Comparison of ENCODE assay signal across 20 cellular contexts in the genomic region with DNA sequence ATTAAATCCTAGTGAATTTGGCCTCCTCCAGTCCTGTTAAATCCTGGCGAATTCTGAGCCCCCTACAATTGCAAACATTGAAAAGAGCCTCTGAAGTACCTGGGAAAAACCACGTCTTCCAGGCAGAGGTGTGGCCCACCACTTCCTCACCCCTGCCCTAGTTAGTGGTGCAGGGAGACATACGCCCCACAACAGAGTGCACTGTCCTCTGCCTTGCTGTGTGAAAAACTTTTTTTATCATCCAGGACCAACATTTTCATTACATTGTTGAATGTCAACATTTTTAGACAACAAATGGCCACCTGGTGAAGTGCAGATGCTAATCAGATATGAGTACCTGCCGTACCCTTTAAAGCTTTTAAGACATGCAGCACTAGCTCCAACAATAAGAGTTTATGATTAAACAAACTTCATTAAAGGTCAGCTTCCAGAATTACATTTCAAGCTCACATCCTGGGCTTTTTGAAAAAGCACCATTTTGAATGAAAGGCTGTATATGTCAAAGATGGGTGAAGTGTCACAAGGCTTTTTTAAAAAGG. TPM values are rescaled to one million over a fixed set of nuclear protein-coding genes. Genes with fewer than 3 reads are reported as not detected.
"Had no signal": no experiment of that assay in that cellular context is flagged by ENCODE, and none has a peak within 500 bp of the region (broad histone marks: within the 10 kb centered on the region; RNA-seq: fewer than 3 reads in every experiment).

No MANE protein-coding gene starts in this region.

- H3K4me1 ChIP-seq: sigmoid colon, spleen had no signal

- H3K27me3 ChIP-seq: brain microvascular endothelial cell, thyroid gland had no signal

- H3K4me3 Mint-ChIP-seq: activated naive CD8-positive, alpha-beta T cell treated with anti-CD3 and anti-CD28 coated beads, Interleukin-2, amount 50 U/mL, for 24 hours; central memory CD8-positive, alpha-beta T cell; natural killer cell; stimulated activated naive B cell treated with anti-CD40 and anti-IgM and Interleukin-4, amounts not matched to agents 10 μg/mL and 1 μg/mL and 100 μg/mL, for 72 hours had no signal

- ATAC-seq: natural killer cell had no signal

- H3K9me3 Mint-ChIP-seq: activated naive CD8-positive, alpha-beta T cell treated with anti-CD3 and anti-CD28 coated beads, Interleukin-2, amount 50 U/mL, for 24 hours; central memory CD8-positive, alpha-beta T cell; natural killer cell had no signal

- DNase-seq: activated CD4-positive, alpha-beta T cell treated with anti-CD3 and anti-CD28 coated beads, Interleukin-2, amount 50 U/mL, for 48 hours; activated naive CD4-positive, alpha-beta T cell treated with Interleukin-2 at 50 U/mL for 16 hours; activated naive CD8-positive, alpha-beta T cell treated with anti-CD3 and anti-CD28 coated beads, Interleukin-2, amount 50 U/mL, for 24 hours; activated T-cell treated with anti-CD3 and anti-CD28 coated beads for 4 hours; aorta; brain microvascular endothelial cell; erythroblast; foreskin melanocyte; kidney; mesenchymal stem cell; natural killer cell; sigmoid colon; spleen; stimulated activated CD4-positive, alpha-beta T cell treated with anti-CD3 and anti-CD28 coated beads, Interleukin-4, amount 100 ng/mL, for 4 hours; stimulated activated naive B cell treated with anti-CD40 and anti-IgM and Interleukin-4, amounts not matched to agents 10 μg/mL and 1 μg/mL and 100 μg/mL, for 72 hours; thyroid gland had no signal

- H3K9me3 ChIP-seq: neutrophil, sigmoid colon, thyroid gland had no signal

- H3K36me3 Mint-ChIP-seq: natural killer cell; stimulated activated naive B cell treated with anti-CD40 and anti-IgM and Interleukin-4, amounts not matched to agents 10 μg/mL and 1 μg/mL and 100 μg/mL, for 72 hours had no signal

- H3K4me1 Mint-ChIP-seq: central memory CD8-positive, alpha-beta T cell had no signal

- H3K27ac ChIP-seq: brain microvascular endothelial cell, coronary artery, neutrophil, sigmoid colon, spleen, thyroid gland had no signal

- H3K4me3 ChIP-seq: coronary artery, sigmoid colon, spleen, thyroid gland had no signal

- H3K27ac Mint-ChIP-seq: activated naive CD8-positive, alpha-beta T cell treated with anti-CD3 and anti-CD28 coated beads, Interleukin-2, amount 50 U/mL, for 24 hours; natural killer cell; stimulated activated naive B cell treated with anti-CD40 and anti-IgM and Interleukin-4, amounts not matched to agents 10 μg/mL and 1 μg/mL and 100 μg/mL, for 72 hours had no signal

- H3K36me3 ChIP-seq: brain microvascular endothelial cell, neutrophil, sigmoid colon, spleen, thyroid gland had no signal

RNA-seq across cellular contexts. Expression of a gene that starts 13.6 kb away (rescaled TPM):
- total RNA-seq: aorta; natural killer cell; T-helper 2 cell treated with Interferon-gamma antibody and Interleukin-4, amounts not matched to agents 100 ng/mL and 5 ng/mL, for 36 hours had no signal
